In the genomic region with DNA sequence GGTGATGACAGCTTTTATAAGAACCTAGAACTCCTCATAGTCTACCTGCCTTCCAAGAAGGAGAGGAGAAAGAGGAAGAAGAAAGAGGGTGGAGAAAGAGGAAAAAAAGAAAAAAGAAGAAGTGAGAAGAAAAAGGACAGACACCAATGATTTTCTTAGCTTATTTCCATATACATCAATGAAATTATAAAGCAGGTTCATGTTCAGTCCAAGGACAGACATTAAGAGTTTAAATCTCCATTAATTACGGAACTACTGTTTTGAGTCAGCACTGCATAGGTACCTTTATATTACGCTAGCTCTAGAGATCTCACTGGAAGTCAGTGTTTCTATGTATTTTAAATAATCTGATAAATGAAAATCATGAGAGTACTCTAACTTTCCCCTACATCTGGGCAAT, we compare ENCODE assay signal across 16 cellular contexts.
A peak's percentile ranks its signal among the peaks of the same experiment; 100 is the strongest.
DNase-seq lines count a peak whose midpoint lies in the region; ATAC-seq lines count a peak whose summit lies in the region.
"Had no signal": no experiment of that assay in that cellular context is flagged by ENCODE, and none has a peak within 500 bp of the region (broad histone marks: within the 10 kb centered on the region; RNA-seq: fewer than 3 reads in every experiment).

No MANE protein-coding gene starts in this region.

- peaks cover 4 to 11% of the 10 kb centered on the region in 2 experiments for H3K36me3 ChIP-seq in mesenchymal stem cell (ENCODE audit: control insufficient read depth in 1 of 2, insufficient read depth in 2 of 2, low read depth in 1 of 2, low read length in 2 of 2)
- H3K36me3 ChIP-seq: HAP-1 had no signal

- no peak overlapping the region for H3K23ac ChIP-seq in mesenchymal stem cell (ENCODE audit: low read length in 2 of 2)

- no peaks in the 10 kb centered on the region for H3K9me3 ChIP-seq in mesenchymal stem cell (ENCODE audit: control insufficient read depth, low read length)
- H3K9me3 ChIP-seq: A549, BE2C, HAP-1 had no signal

- WGBS in mesenchymal stem cell = no CpG with 5 or more reads among the region's 2 CpGs

- H2BK5ac ChIP-seq in mesenchymal stem cell (ENCODE audit: low read depth, low read length, poor library complexity, severe bottlenecking) = no peak overlapping the region

- H3K79me1 ChIP-seq in mesenchymal stem cell (replicated peaks; ENCODE audit: low read length, poor library complexity, severe bottlenecking) = no peaks in the 10 kb centered on the region

- H3K4me1 Mint-ChIP-seq in activated CD4-positive, alpha-beta memory T cell treated with anti-CD3 and anti-CD28 coated beads for 36 hours (ENCODE audit: low read depth) = no peaks in the 10 kb centered on the region
- H3K4me1 Mint-ChIP-seq: CD4-positive, alpha-beta memory T cell had no signal

- no peak overlapping the region for H2AK5ac ChIP-seq in mesenchymal stem cell (ENCODE audit: low read length, severe bottlenecking)

- ATAC-seq in GM18858 (IDR thresholded peaks at IDR 0.05; ENCODE audit: unreplicated experiment) = peak; percentile 41
- peak; percentile 63 for ATAC-seq in GM19351 (IDR thresholded peaks at IDR 0.05; ENCODE audit: unreplicated experiment)
- ATAC-seq in HG03060 (IDR thresholded peaks at IDR 0.05; ENCODE audit: low read depth, unreplicated experiment) = peak; percentile 42
- ATAC-seq: A549, HepG2 had no signal

- intact Hi-C loops in activated CD4-positive, alpha-beta memory T cell treated with anti-CD3 and anti-CD28 coated beads for 36 hours (cut with micrococcal nuclease) = no loop called here

- H3K18ac ChIP-seq in mesenchymal stem cell (ENCODE audit: low read depth in 1 of 2, low read length in 2 of 2) = no peak overlapping the region

- no peaks in the 10 kb centered on the region for H3K36me3 Mint-ChIP-seq in activated CD4-positive, alpha-beta memory T cell treated with anti-CD3 and anti-CD28 coated beads for 36 hours
- H3K36me3 Mint-ChIP-seq: CD4-positive, alpha-beta memory T cell had no signal

- H4K91ac ChIP-seq in mesenchymal stem cell (ENCODE audit: low read length) = no peak overlapping the region

- no peak overlapping the region for H3K4me2 ChIP-seq in mesenchymal stem cell (ENCODE audit: low read length, poor library complexity, severe bottlenecking)
- H3K4me2 ChIP-seq: A549, KMS-11 had no signal

- no peak overlapping the region for H3K14ac ChIP-seq in mesenchymal stem cell (ENCODE audit: low read length in 2 of 2)

- no peaks in the 10 kb centered on the region for H3K27me3 Mint-ChIP-seq in activated CD4-positive, alpha-beta memory T cell treated with anti-CD3 and anti-CD28 coated beads for 36 hours
- H3K27me3 Mint-ChIP-seq: CD4-positive, alpha-beta memory T cell had no signal

- no peak overlapping the region for H3K9ac ChIP-seq in mesenchymal stem cell (ENCODE audit: low read length)
- H3K9ac ChIP-seq: KMS-11 had no signal

- no peak overlapping the region for H3K4ac ChIP-seq in mesenchymal stem cell (ENCODE audit: low read depth in 1 of 2, low read length in 2 of 2)

- H2BK120ac ChIP-seq in mesenchymal stem cell (ENCODE audit: low read depth, low read length) = no peak overlapping the region

- H3K27ac Mint-ChIP-seq in activated CD4-positive, alpha-beta memory T cell treated with anti-CD3 and anti-CD28 coated beads for 36 hours = no peak overlapping the region
- H3K27ac Mint-ChIP-seq: CD4-positive, alpha-beta memory T cell had no signal

- peaks cover 2% of the 10 kb centered on the region for H3K9me3 Mint-ChIP-seq in activated CD4-positive, alpha-beta memory T cell treated with anti-CD3 and anti-CD28 coated beads for 36 hours

- H3K27me3 ChIP-seq in mesenchymal stem cell (ENCODE audit: control insufficient read depth in 1 of 2, insufficient read depth in 1 of 2, low read length in 2 of 2) = no peaks in the 10 kb centered on the region
- H3K27me3 ChIP-seq: BE2C had no signal

- POLR2A ChIA-PET in activated CD4-positive, alpha-beta memory T cell treated with anti-CD3 and anti-CD28 coated beads for 36 hours (lab: Charles Lee) = no interaction called here

- no peak overlapping the region for H3K4me3 ChIP-seq in mesenchymal stem cell (ENCODE audit: insufficient read depth in 1 of 2, low read depth in 1 of 2, low read length in 2 of 2)
- H3K4me3 ChIP-seq: A549, HAP-1 had no signal

- H2BK12ac ChIP-seq in mesenchymal stem cell (ENCODE audit: low read length in 2 of 2) = no peak overlapping the region

- no peak overlapping the region for H2AFZ ChIP-seq in mesenchymal stem cell (ENCODE audit: low read depth, low read length)

- no peak overlapping the region for H3K27ac ChIP-seq in mesenchymal stem cell (ENCODE audit: low read length, poor library complexity, severe bottlenecking)
- H3K27ac ChIP-seq: A549, C4-2B, KMS-11 had no signal

- no peak overlapping the region for H3K4me3 Mint-ChIP-seq in activated CD4-positive, alpha-beta memory T cell treated with anti-CD3 and anti-CD28 coated beads for 36 hours
- H3K4me3 Mint-ChIP-seq: CD4-positive, alpha-beta memory T cell had no signal

- no peaks in the 10 kb centered on the region for H3K4me1 ChIP-seq in mesenchymal stem cell (ENCODE audit: control insufficient read depth, insufficient read depth, low read depth, low read length)
- H3K4me1 ChIP-seq: A549, BE2C, HAP-1 had no signal

- no peak overlapping the region for H2BK15ac ChIP-seq in mesenchymal stem cell (ENCODE audit: low read depth, poor library complexity, severe bottlenecking)

- CTCF ChIA-PET in activated CD4-positive, alpha-beta memory T cell treated with anti-CD3 and anti-CD28 coated beads for 36 hours (lab: Charles Lee) = no interaction called here

- DNase-seq in NAMALWA (ENCODE audit: low spot score) = peak; percentile 16
- DNase-seq in NCI-H748 (lab: John Stamatoyannopoulos, UW; ENCODE audit: unreplicated experiment) = no peak
- DNase-seq in foreskin melanocyte = no peak
- DNase-seq in mesenchymal stem cell = no peak
- DNase-seq in activated CD4-positive, alpha-beta memory T cell treated with anti-CD3 and anti-CD28 coated beads for 36 hours = no peak
- DNase-seq: BE2C; CD4-positive, alpha-beta memory T cell; DMS79 had no signal

- no peak overlapping the region for H4K8ac ChIP-seq in mesenchymal stem cell (ENCODE audit: low read length)
